ENCODE assay signal across 8 cellular contexts in genomic region chr10:48655426-48656240, GRCh38. TPM values are rescaled to one million over a fixed set of nuclear protein-coding genes. Genes with fewer than 3 reads are reported as not detected.
DNase-seq lines count a peak whose midpoint lies in the region; ATAC-seq, FAIRE-seq and TF ChIP-seq lines count a peak whose summit lies in the region.

No MANE protein-coding gene starts in this region.

- H3K36me3 Mint-ChIP-seq in stimulated activated naive B cell treated with anti-CD40 and anti-IgM and Interleukin-4, amounts not matched to agents 10 μg/mL and 1 μg/mL and 100 μg/mL, for 72 hours = peaks cover 2 to 10% of the 10 kb centered on the region in 2 donors

- H3K79me2 ChIP-seq in DND-41 (ENCODE audit: insufficient read depth, low read length) (no peaks in the 10 kb centered on the region), MM.1S (ENCODE audit: low read length) (no peaks in the 10 kb centered on the region)

- H3K4me1 Mint-ChIP-seq in stimulated activated naive B cell treated with anti-CD40 and anti-IgM and Interleukin-4, amounts not matched to agents 10 μg/mL and 1 μg/mL and 100 μg/mL, for 72 hours = peaks cover 42 to 77% of the 10 kb centered on the region in 2 donors

- H2AFZ ChIP-seq in DND-41 (ENCODE audit: low read depth, low read length) = no peak overlapping the region
- peak overlapping the region; percentile 76 for H2AFZ ChIP-seq in MM.1S (ENCODE audit: low read length)

- no peak for FAIRE-seq in bronchial epithelial cell (lab: Jason Lieb, UNC)

- peak overlapping the region; percentile 65 for H3K27ac Mint-ChIP-seq in stimulated activated naive B cell treated with anti-CD40 and anti-IgM and Interleukin-4, amounts not matched to agents 10 μg/mL and 1 μg/mL and 100 μg/mL, for 72 hours

- H3K36me3 ChIP-seq in DND-41 (ENCODE audit: insufficient read depth, low read length) = no peaks in the 10 kb centered on the region
- H3K36me3 ChIP-seq in MM.1S (replicated peaks; ENCODE audit: insufficient read depth, low read length) = no peaks in the 10 kb centered on the region
- no peaks in the 10 kb centered on the region for H3K36me3 ChIP-seq in bronchial epithelial cell (ENCODE audit: control insufficient read depth, insufficient read depth, low read length)
- no peaks in the 10 kb centered on the region for H3K36me3 ChIP-seq in kidney epithelial cell (ENCODE audit: control insufficient read depth, insufficient read depth, low read length)

- H3K4me1 ChIP-seq in DND-41 (ENCODE audit: insufficient read depth, low read length) (peaks cover 12% of the 10 kb centered on the region), MM.1S (ENCODE audit: low read length) (peaks cover 23% of the 10 kb centered on the region)

- peaks cover 26 to 32% of the 10 kb centered on the region in 2 donors for H3K27me3 Mint-ChIP-seq in stimulated activated naive B cell treated with anti-CD40 and anti-IgM and Interleukin-4, amounts not matched to agents 10 μg/mL and 1 μg/mL and 100 μg/mL, for 72 hours

- peaks cover 0 to 2% of the 10 kb centered on the region in 2 donors for H3K9me3 Mint-ChIP-seq in stimulated activated naive B cell treated with anti-CD40 and anti-IgM and Interleukin-4, amounts not matched to agents 10 μg/mL and 1 μg/mL and 100 μg/mL, for 72 hours

- H3K9ac ChIP-seq in DND-41 (ENCODE audit: low read depth, low read length) = no peak overlapping the region
- H3K9ac ChIP-seq in MM.1S (ENCODE audit: low read length) = peak overlapping the region; percentile 35; the same call in 1 of the 2 replicates

- no peaks in the 10 kb centered on the region for H3K9me2 ChIP-seq in MM.1S (replicated peaks; ENCODE audit: insufficient read depth, low read length)

- peaks cover 15% of the 10 kb centered on the region for H3K27me3 ChIP-seq in DND-41 (ENCODE audit: insufficient read depth, low read length, poor library complexity)
- H3K27me3 ChIP-seq in MM.1S (replicated peaks; ENCODE audit: insufficient read depth, low read length) = peaks cover 5% of the 10 kb centered on the region; the same call in 1 of the 2 replicates
- no peaks in the 10 kb centered on the region for H3K27me3 ChIP-seq in bronchial epithelial cell (ENCODE audit: control insufficient read depth, insufficient read depth, low read length)
- no peaks in the 10 kb centered on the region for H3K27me3 ChIP-seq in kidney epithelial cell (ENCODE audit: control insufficient read depth, insufficient read depth, low read length)

- no peak for DNase-seq in DND-41
- DNase-seq in MM.1S = peak; percentile 73
- DNase-seq in bronchial epithelial cell (ENCODE audit: low read depth) = peak; percentile 26
- DNase-seq in kidney epithelial cell (ENCODE audit: low read depth) = peak; percentile 42
- peak; percentile 47 for DNase-seq in stimulated activated naive B cell treated with anti-CD40 and anti-IgM and Interleukin-4, amounts not matched to agents 10 μg/mL and 1 μg/mL and 100 μg/mL, for 72 hours
- DNase-seq in GF-D8 (lab: John Stamatoyannopoulos, UW) = no peak
- DNase-seq in NCI-H2107 treated with DMSO at 0.1 percent for 48 hours (lab: John Stamatoyannopoulos, UW; ENCODE audit: unreplicated experiment) = no peak

- H3K9me3 ChIP-seq in DND-41 (ENCODE audit: insufficient read depth, low read length, severe bottlenecking) (no peaks in the 10 kb centered on the region), MM.1S (replicated peaks; ENCODE audit: insufficient read depth, low read length) (no peaks in the 10 kb centered on the region)

- H3K27ac ChIP-seq in DND-41 (ENCODE audit: low read length) (no peak overlapping the region), MM.1S (ENCODE audit: low read length) (no peak overlapping the region)

- peak overlapping the region; percentile 87 to 89 for H3K4me3 Mint-ChIP-seq in stimulated activated naive B cell treated with anti-CD40 and anti-IgM and Interleukin-4, amounts not matched to agents 10 μg/mL and 1 μg/mL and 100 μg/mL, for 72 hours

- peak overlapping the region; percentile 58 for H3K4me2 ChIP-seq in DND-41 (ENCODE audit: insufficient read depth, low read length)
- peak overlapping the region; percentile 96 for H3K4me2 ChIP-seq in MM.1S (ENCODE audit: low read depth, low read length)

- peaks cover 7% of the 10 kb centered on the region; the same call in 1 of the 2 replicates for H4K20me1 ChIP-seq in DND-41 (ENCODE audit: insufficient read depth, low read length)
- no peaks in the 10 kb centered on the region for H4K20me1 ChIP-seq in MM.1S (ENCODE audit: insufficient read depth, low read length)

- no peak for TF ChIP-seq CTCF in DND-41 (IDR thresholded peaks at IDR 0.05; ENCODE audit: borderline replicate concordance, extremely low read depth, low read length, poor library complexity, severe bottlenecking)
- TF ChIP-seq CTCF in MM.1S (IDR thresholded peaks at IDR 0.05; ENCODE audit: low read length) = no peak
- TF ChIP-seq CTCF in bronchial epithelial cell (IDR thresholded peaks at IDR 0.05; ENCODE audit: insufficient read depth, low read length, severe bottlenecking) = no peak
- TF ChIP-seq CTCF in kidney epithelial cell (IDR thresholded peaks at IDR 0.05; ENCODE audit: insufficient read depth, low read length, poor library complexity, severe bottlenecking) = no peak

- peaks cover 5% of the 10 kb centered on the region; the same call in 1 of the 2 replicates for H3F3A ChIP-seq in MM.1S (ENCODE audit: insufficient read depth, low read length)

- ATAC-seq in DND-41 (ENCODE audit: insufficient read depth, low read depth) (no peak), GM21528 (IDR thresholded peaks at IDR 0.05; ENCODE audit: low FRiP score, unreplicated experiment) (peak; percentile 16)
- peak; percentile 42 to 53 for ATAC-seq in stimulated activated naive B cell treated with anti-CD40 and anti-IgM and Interleukin-4, amounts not matched to agents 10 μg/mL and 1 μg/mL and 100 μg/mL, for 72 hours (replicated peaks)

- no peak overlapping the region for H3K4me3 ChIP-seq in DND-41 (ENCODE audit: low read depth in 1 of 2, low read length in 2 of 2)
- H3K4me3 ChIP-seq in MM.1S (ENCODE audit: low read length) = peak overlapping the region; percentile 59
- peak overlapping the region; percentile 43 for H3K4me3 ChIP-seq in bronchial epithelial cell (ENCODE audit: low read depth, low read length)
- H3K4me3 ChIP-seq in kidney epithelial cell (ENCODE audit: low read depth, low read length) = peak overlapping the region; percentile 47

RNA-seq across cellular contexts. Expression of gene WDFY4, which starts 29.0 kb away (rescaled TPM):
- total RNA-seq in bronchial epithelial cell (under 0.01 TPM in 2 replicates), kidney epithelial cell (not detected in 2 replicates)

RNA-seq across cellular contexts. Expression of gene ARHGAP22, which starts 50.8 kb away (rescaled TPM):
- total RNA-seq in bronchial epithelial cell (4.9 and 9.0 TPM in 2 replicates), kidney epithelial cell (3.4 and 7.0 TPM in 2 replicates)

Comparison
In these comparisons a context has a peak if more than half of its experiments do, and no peak if none do; other contexts are left out.
1. DNase-seq: peak in MM.1S (single experiment), bronchial epithelial cell (single experiment), kidney epithelial cell (single experiment) and stimulated activated naive B cell treated with anti-CD40 and anti-IgM and Interleukin-4, amounts not matched to agents 10 μg/mL and 1 μg/mL and 100 μg/mL, for 72 hours (single experiment); none in DND-41 (single experiment), GF-D8 (single experiment) and NCI-H2107 treated with DMSO at 0.1 percent for 48 hours (single experiment).
2. H3K4me3 ChIP-seq: peak in MM.1S (single experiment), bronchial epithelial cell (single experiment) and kidney epithelial cell (single experiment); none in DND-41 (0 of 2).